ENCODE assay signal across 8 cellular contexts in the genomic region with DNA sequence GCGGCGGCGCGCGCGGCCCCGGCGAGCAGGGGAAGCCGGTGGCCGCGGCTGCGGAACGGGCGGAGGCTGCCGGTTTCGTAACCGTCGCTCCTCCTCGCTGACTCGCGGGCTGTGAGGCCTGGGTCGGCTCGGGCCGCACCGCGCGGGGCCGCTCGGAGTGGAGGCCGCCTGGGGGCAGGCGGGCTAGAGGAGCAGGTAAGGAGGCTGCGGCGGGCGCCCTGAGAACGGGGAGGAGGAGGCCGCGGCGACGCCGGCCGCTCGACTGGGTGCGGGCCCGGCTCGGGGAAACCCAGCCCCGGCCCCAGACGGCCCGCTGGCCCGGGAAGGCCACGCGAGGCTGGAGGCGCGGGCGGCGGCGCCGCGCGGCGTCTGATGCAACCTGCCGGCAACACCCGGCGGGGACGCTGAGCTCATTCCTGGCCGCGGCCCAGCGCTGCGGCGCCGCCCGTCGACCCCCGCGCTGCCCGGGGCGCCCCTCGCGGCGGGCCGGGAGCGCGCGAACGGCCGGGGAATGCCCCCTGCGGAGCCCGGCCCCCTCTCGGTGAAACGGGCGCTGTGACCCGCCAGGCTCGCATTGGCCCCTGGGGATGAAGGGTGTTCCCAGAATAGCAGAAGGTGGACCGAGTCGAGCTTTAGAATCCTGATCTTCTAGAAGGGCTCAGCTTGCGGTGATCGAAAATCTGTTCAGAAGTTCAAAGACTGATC. TPM values are rescaled to one million over a fixed set of nuclear protein-coding genes. Genes with fewer than 3 reads are reported as not detected.
DNase-seq lines count a peak whose midpoint lies in the region; ATAC-seq, FAIRE-seq and TF ChIP-seq lines count a peak whose summit lies in the region.

A gene (plus strand): TSS at position 9 of the 705 bp plus-strand sequence. CDS start 5,531 bp downstream, outside the sequence.

- peak within 1 kb of the TSS; percentile 96 for H2AFZ ChIP-seq in DND-41 (ENCODE audit: low read depth, low read length)

- H3K27ac Mint-ChIP-seq in activated naive CD8-positive, alpha-beta T cell treated with anti-CD3 and anti-CD28 coated beads, Interleukin-2, amount 10 ng/mL, durations not matched to agents 7 days and 5 days = peak within 1 kb of the TSS; percentile 79

- peaks cover 32% of the 10 kb centered on the region for H3K4me1 Mint-ChIP-seq in activated naive CD8-positive, alpha-beta T cell treated with anti-CD3 and anti-CD28 coated beads, Interleukin-2, amount 10 ng/mL, durations not matched to agents 7 days and 5 days

- POLR2A ChIA-PET in activated naive CD8-positive, alpha-beta T cell treated with anti-CD3 and anti-CD28 coated beads, Interleukin-2, amount 10 ng/mL, durations not matched to agents 7 days and 5 days (lab: Charles Lee) = interaction anchor here (0.6 to 2.9 kb wide), 8 partner anchors 11 to 986 kb away, joined by 3 to 9 read pairs (median 3); a partner anchor contains a TSS

- peak within 1 kb of the TSS; percentile 76 for H3K4me3 ChIP-seq in DND-41 (ENCODE audit: low read depth in 1 of 2, low read length in 2 of 2)

- peaks cover 53% of the 10 kb centered on the region for H3K79me2 ChIP-seq in DND-41 (ENCODE audit: insufficient read depth, low read length)

- no peaks in the 10 kb centered on the region for H3K9me3 Mint-ChIP-seq in activated naive CD8-positive, alpha-beta T cell treated with anti-CD3 and anti-CD28 coated beads, Interleukin-2, amount 10 ng/mL, durations not matched to agents 7 days and 5 days

- H3K9me3 ChIP-seq in DND-41 (ENCODE audit: insufficient read depth, low read length, severe bottlenecking) = no peaks in the 10 kb centered on the region

- H3K9ac ChIP-seq in DND-41 (ENCODE audit: low read depth, low read length) = peak within 1 kb of the TSS; percentile 98

- H3K36me3 ChIP-seq in DND-41 (ENCODE audit: insufficient read depth, low read length) = peaks cover 16% of the 10 kb centered on the region; the same call in 1 of the 2 replicates

- peak within 1 kb of the TSS; percentile 87 for H3K4me3 Mint-ChIP-seq in activated naive CD8-positive, alpha-beta T cell treated with anti-CD3 and anti-CD28 coated beads, Interleukin-2, amount 10 ng/mL, durations not matched to agents 7 days and 5 days

- H3K4me2 ChIP-seq in DND-41 (ENCODE audit: insufficient read depth, low read length) = peak within 1 kb of the TSS; percentile 83

- H3K27me3 Mint-ChIP-seq in activated naive CD8-positive, alpha-beta T cell treated with anti-CD3 and anti-CD28 coated beads, Interleukin-2, amount 10 ng/mL, durations not matched to agents 7 days and 5 days = peaks cover 3% of the 10 kb centered on the region

- peak; percentile 42 for TF ChIP-seq CTCF in DND-41 (IDR thresholded peaks at IDR 0.05; ENCODE audit: borderline replicate concordance, extremely low read depth, low read length, poor library complexity, severe bottlenecking)

- DNase-seq in DND-41 = peak; percentile 58
- peak; percentile 13 for DNase-seq in RCC 7860 (ENCODE audit: low spot score)
- no peak for DNase-seq in activated naive CD8-positive, alpha-beta T cell treated with anti-CD3 and anti-CD28 coated beads, Interleukin-2, amount 10 ng/mL, durations not matched to agents 7 days and 5 days
- no peak for DNase-seq in cardiac septum (ENCODE audit: low spot score)
- no peak for DNase-seq in pulmonary artery endothelial cell (ENCODE audit: low read depth, low spot score)
- no peak for DNase-seq in OCI-M2 (lab: John Stamatoyannopoulos, UW; ENCODE audit: unreplicated experiment)

- H3K4me1 ChIP-seq in DND-41 (ENCODE audit: insufficient read depth, low read length) = peaks cover 40% of the 10 kb centered on the region

- peak within 1 kb of the TSS; percentile 95 for H3K27ac ChIP-seq in DND-41 (ENCODE audit: low read length)

- H3K36me3 Mint-ChIP-seq in activated naive CD8-positive, alpha-beta T cell treated with anti-CD3 and anti-CD28 coated beads, Interleukin-2, amount 10 ng/mL, durations not matched to agents 7 days and 5 days = peaks cover 10% of the 10 kb centered on the region

- intact Hi-C loops in cardiac septum (cut with DNase I) = loop anchor here (1.0 kb wide), 1 partner anchor 72 kb away; a partner anchor contains a TSS

- ATAC-seq in DND-41 (ENCODE audit: insufficient read depth, low read depth) (peak; percentile 37; the same call in 2 of the 3 replicates), GM19372 (IDR thresholded peaks at IDR 0.05; ENCODE audit: low read depth, unreplicated experiment) (peak; percentile 40), HG03442 (IDR thresholded peaks at IDR 0.05; ENCODE audit: unreplicated experiment) (peak; percentile 43)
- peak; percentile 44 for ATAC-seq in activated naive CD8-positive, alpha-beta T cell treated with anti-CD3 and anti-CD28 coated beads, Interleukin-2, amount 10 ng/mL, durations not matched to agents 7 days and 5 days (ENCODE audit: low read depth)

- FAIRE-seq in RCC 7860 (lab: Jason Lieb, UNC) = no peak

- peaks cover 46% of the 10 kb centered on the region for H4K20me1 ChIP-seq in DND-41 (ENCODE audit: insufficient read depth, low read length)

- no peaks in the 10 kb centered on the region for H3K27me3 ChIP-seq in DND-41 (ENCODE audit: insufficient read depth, low read length, poor library complexity)

RNA-seq across cellular contexts. Expression of the gene that starts here (rescaled TPM):
- total RNA-seq in activated naive CD8-positive, alpha-beta T cell treated with anti-CD3 and anti-CD28 coated beads, Interleukin-2, amount 10 ng/mL, durations not matched to agents 7 days and 5 days = 10 to 100 TPM; 26.2 to 26.3 TPM
- 17.3 TPM for total RNA-seq in cardiac septum
- total RNA-seq in pulmonary artery endothelial cell = 31.3 and 37.5 TPM in 2 replicates

Comparison
In these comparisons a context has a peak if more than half of its experiments do, and no peak if none do; other contexts are left out.
1. DNase-seq: peak in DND-41 (single experiment) and RCC 7860 (single experiment); none in activated naive CD8-positive, alpha-beta T cell treated with anti-CD3 and anti-CD28 coated beads, Interleukin-2, amount 10 ng/mL, durations not matched to agents 7 days and 5 days (single experiment), cardiac septum (single experiment), pulmonary artery endothelial cell (single experiment) and OCI-M2 (single experiment).
2. Peak in every context shown above with its lines, with median percentiles within 50 percentile points of each other: ATAC-seq.